13 cellular contexts compared by ENCODE assay signal in the genomic region with DNA sequence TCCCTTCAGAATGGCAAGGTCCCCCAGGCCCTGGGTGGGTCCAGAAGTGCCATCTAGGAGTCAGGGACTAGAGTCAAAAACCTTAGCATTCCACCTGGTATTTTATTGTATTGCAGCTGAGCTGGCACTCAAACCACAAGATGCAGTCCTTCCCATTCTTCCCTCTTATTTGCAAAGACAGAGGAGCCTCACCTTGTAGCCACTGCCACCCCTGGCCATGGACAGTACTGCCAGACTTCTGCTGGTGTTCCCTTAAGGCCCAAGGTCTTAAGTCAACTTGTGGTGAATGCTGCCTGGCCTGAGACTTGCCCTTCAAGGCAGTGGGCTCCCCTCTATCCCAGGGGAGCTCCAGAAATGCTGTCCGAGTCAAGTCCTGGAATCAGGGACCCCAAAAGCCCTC. TPM values are rescaled to one million over a fixed set of nuclear protein-coding genes. Genes with fewer than 3 reads are reported as not detected.
A peak's percentile ranks its signal among the peaks of the same experiment; 100 is the strongest.
DNase-seq lines count a peak whose midpoint lies in the region.
"Had no signal": no experiment of that assay in that cellular context is flagged by ENCODE, and none has a peak within 500 bp of the region (broad histone marks: within the 10 kb centered on the region; RNA-seq: fewer than 3 reads in every experiment).

No MANE protein-coding gene starts in this region.

- H3K4me1 Mint-ChIP-seq in activated naive CD4-positive, alpha-beta T cell treated with anti-CD3 and anti-CD28 coated beads for 36 hours (ENCODE audit: low read depth), result peaks cover 7% of the 10 kb centered on the region

- intact Hi-C loops in activated naive CD4-positive, alpha-beta T cell treated with anti-CD3 and anti-CD28 coated beads for 36 hours (cut with micrococcal nuclease), result no loop called here

- H3K9me3 Mint-ChIP-seq in activated naive CD4-positive, alpha-beta T cell treated with anti-CD3 and anti-CD28 coated beads for 36 hours, result peaks cover 20% of the 10 kb centered on the region

- CTCF ChIA-PET in activated naive CD4-positive, alpha-beta T cell treated with anti-CD3 and anti-CD28 coated beads for 36 hours (lab: Charles Lee), result no interaction called here

- DNase-seq in activated naive CD4-positive, alpha-beta T cell treated with anti-CD3 and anti-CD28 coated beads for 36 hours, result no peak
- DNase-seq in activated naive CD4-positive, alpha-beta T cell (lab: John Stamatoyannopoulos, UW), result no peak
- DNase-seq in OCI-M1 (lab: John Stamatoyannopoulos, UW), result peak; percentile 4
- DNase-seq in fibroblast of peridontal ligament (ENCODE audit: extremely low read depth), result peak; percentile 1
- DNase-seq in NCI-H1048 (lab: John Stamatoyannopoulos, UW), result no peak
- no peak for DNase-seq in epidermal melanocyte (ENCODE audit: insufficient read length, low spot score)
- DNase-seq in activated CD4-positive, alpha-beta T cell treated with anti-CD3 and anti-CD28 coated beads for 4 hours, result no peak
- no peak for DNase-seq in NCI-H748 (lab: John Stamatoyannopoulos, UW; ENCODE audit: unreplicated experiment)
- DNase-seq: gastrocnemius medialis, spleen had no signal

- H3K36me3 Mint-ChIP-seq in activated naive CD4-positive, alpha-beta T cell treated with anti-CD3 and anti-CD28 coated beads for 36 hours (ENCODE audit: low read depth), result no peaks in the 10 kb centered on the region

- no peaks in the 10 kb centered on the region for H3K27me3 Mint-ChIP-seq in activated naive CD4-positive, alpha-beta T cell treated with anti-CD3 and anti-CD28 coated beads for 36 hours (ENCODE audit: low read depth)

- peak overlapping the region; percentile 18 for H3K27ac Mint-ChIP-seq in activated naive CD4-positive, alpha-beta T cell treated with anti-CD3 and anti-CD28 coated beads for 36 hours
- H3K27ac Mint-ChIP-seq: B cell had no signal

- H3K4me3 Mint-ChIP-seq in activated naive CD4-positive, alpha-beta T cell treated with anti-CD3 and anti-CD28 coated beads for 36 hours, result no peak overlapping the region
- H3K4me3 Mint-ChIP-seq: B cell had no signal

RNA-seq across cellular contexts. Expression of a gene that starts 6.9 kb away (rescaled TPM):
- not detected for total RNA-seq in activated naive CD4-positive, alpha-beta T cell treated with anti-CD3 and anti-CD28 coated beads for 36 hours
- total RNA-seq: activated CD8-positive, alpha-beta memory T cell treated with anti-CD3 and anti-CD28 coated beads for 36 hours; B cell; Right ventricle myocardium inferior; spleen had no signal

RNA-seq across cellular contexts. Expression of a gene that starts 25.7 kb away (rescaled TPM):
- not detected for total RNA-seq in activated naive CD4-positive, alpha-beta T cell treated with anti-CD3 and anti-CD28 coated beads for 36 hours
- total RNA-seq: activated CD8-positive, alpha-beta memory T cell treated with anti-CD3 and anti-CD28 coated beads for 36 hours; B cell; gastrocnemius medialis; Right ventricle myocardium inferior; spleen had no signal

RNA-seq across cellular contexts. Expression of a gene that starts 28.6 kb away (rescaled TPM):
- not detected for total RNA-seq in activated naive CD4-positive, alpha-beta T cell treated with anti-CD3 and anti-CD28 coated beads for 36 hours
- total RNA-seq: activated CD8-positive, alpha-beta memory T cell treated with anti-CD3 and anti-CD28 coated beads for 36 hours; B cell; Right ventricle myocardium inferior; spleen had no signal

RNA-seq across cellular contexts. Expression of a gene that starts 38.6 kb away (rescaled TPM):
- total RNA-seq in activated naive CD4-positive, alpha-beta T cell treated with anti-CD3 and anti-CD28 coated beads for 36 hours, result not detected
- total RNA-seq: activated CD8-positive, alpha-beta memory T cell treated with anti-CD3 and anti-CD28 coated beads for 36 hours; B cell; gastrocnemius medialis; Right ventricle myocardium inferior; spleen had no signal

RNA-seq across cellular contexts. Expression of a gene that starts 49.6 kb away (rescaled TPM):
- not detected for total RNA-seq in activated naive CD4-positive, alpha-beta T cell treated with anti-CD3 and anti-CD28 coated beads for 36 hours
- total RNA-seq: activated CD8-positive, alpha-beta memory T cell treated with anti-CD3 and anti-CD28 coated beads for 36 hours; B cell; Right ventricle myocardium inferior; spleen had no signal

Comparison
In these comparisons a context has a peak if more than half of its experiments do, and no peak if none do; other contexts are left out.
1. DNase-seq: peak in OCI-M1 (single experiment) and fibroblast of peridontal ligament (single experiment); none in activated naive CD4-positive, alpha-beta T cell treated with anti-CD3 and anti-CD28 coated beads for 36 hours (single experiment), activated naive CD4-positive, alpha-beta T cell (0 of 4), NCI-H1048 (single experiment), epidermal melanocyte (single experiment), activated CD4-positive, alpha-beta T cell treated with anti-CD3 and anti-CD28 coated beads for 4 hours (0 of 2) and NCI-H748 (single experiment).